ENCODE assay signal across 16 cellular contexts in genomic region chr17:16472539-16472938, GRCh38. TPM values are rescaled to one million over a fixed set of nuclear protein-coding genes. Genes with fewer than 3 reads are reported as not detected.
A peak's percentile ranks its signal among the peaks of the same experiment; 100 is the strongest.
DNase-seq lines count a peak whose midpoint lies in the region; ATAC-seq, FAIRE-seq and TF ChIP-seq lines count a peak whose summit lies in the region.
"Had no signal": no experiment of that assay in that cellular context is flagged by ENCODE, and none has a peak within 500 bp of the region (broad histone marks: within the 10 kb centered on the region; RNA-seq: fewer than 3 reads in every experiment).

No MANE protein-coding gene starts in this region.

- no peak overlapping the region for H2AFZ ChIP-seq in mesenchymal stem cell (ENCODE audit: low read depth, low read length)

- peak; percentile 82 for DNase-seq in A673 (ENCODE audit: low spot score)
- no peak for DNase-seq in SK-N-MC (ENCODE audit: low read depth, low spot score)
- no peak for DNase-seq in mesenchymal stem cell
- no peak for DNase-seq in frontal cortex (ENCODE audit: low spot score in 2 of 2)
- no peak for DNase-seq in naive thymus-derived CD4-positive, alpha-beta T cell
- no peak for DNase-seq in right cardiac atrium
- DNase-seq: 8988T; Calu3; CD8-positive, alpha-beta T cell; DMS79 treated with DMSO at 0.1 percent for 48 hours; GF-D8 had no signal

- H3K36me3 Mint-ChIP-seq in naive thymus-derived CD4-positive, alpha-beta T cell = peaks cover 0 to 8% (median 0%) of the 10 kb centered on the region in 5 donors
- H3K36me3 Mint-ChIP-seq: CD8-positive, alpha-beta T cell had no signal

- intact Hi-C loops in A673 (cut with micrococcal nuclease; ENCODE audit: unreplicated experiment) (no loop called here), right cardiac atrium (cut with DNase I) (no loop called here)
- intact Hi-C loops in naive thymus-derived CD4-positive, alpha-beta T cell (cut with micrococcal nuclease) = no loop called here

- FAIRE-seq in frontal cortex (lab: Jason Lieb, UNC) = no peak

- peaks cover 0 to 4% (median 0%) of the 10 kb centered on the region in 7 donors for H3K4me1 Mint-ChIP-seq in naive thymus-derived CD4-positive, alpha-beta T cell
- H3K4me1 Mint-ChIP-seq: B cell had no signal

- no peaks in the 10 kb centered on the region for H3K36me3 ChIP-seq in A673 (ENCODE audit: insufficient read depth, low read length, poor library complexity, severe bottlenecking)
- no peaks in the 10 kb centered on the region for H3K36me3 ChIP-seq in SK-N-MC (ENCODE audit: insufficient read depth, low read length)
- no peaks in the 10 kb centered on the region for H3K36me3 ChIP-seq in mesenchymal stem cell (ENCODE audit: control insufficient read depth in 1 of 2, insufficient read depth in 2 of 2, low read depth in 1 of 2, low read length in 2 of 2)
- no peaks in the 10 kb centered on the region for H3K36me3 ChIP-seq in skeletal muscle satellite cell (ENCODE audit: insufficient read depth, low read length)
- no peaks in the 10 kb centered on the region for H3K36me3 ChIP-seq in naive thymus-derived CD4-positive, alpha-beta T cell (ENCODE audit: control insufficient read depth in 2 of 3, insufficient read depth in 3 of 3, low read length in 3 of 3)
- H3K36me3 ChIP-seq: HAP-1 had no signal

- H3K4ac ChIP-seq in mesenchymal stem cell (ENCODE audit: low read depth in 1 of 2, low read length in 2 of 2) = no peak overlapping the region

- H2BK120ac ChIP-seq in mesenchymal stem cell (ENCODE audit: low read depth, low read length) = no peak overlapping the region

- no peak overlapping the region for H3K23ac ChIP-seq in mesenchymal stem cell (ENCODE audit: low read length in 2 of 2)

- H2BK12ac ChIP-seq in mesenchymal stem cell (ENCODE audit: low read length in 2 of 2) = no peak overlapping the region

- H2BK15ac ChIP-seq in mesenchymal stem cell (ENCODE audit: low read depth, poor library complexity, severe bottlenecking) = no peak overlapping the region

- H3K27ac ChIP-seq in A673 (ENCODE audit: low read depth, low read length, poor library complexity, severe bottlenecking) (no peak overlapping the region), SK-N-MC (peak overlapping the region; percentile 75), mesenchymal stem cell (ENCODE audit: low read length, poor library complexity, severe bottlenecking) (no peak overlapping the region), right cardiac atrium (ENCODE audit: low read length) (no peak overlapping the region)
- no peak overlapping the region for H3K27ac ChIP-seq in naive thymus-derived CD4-positive, alpha-beta T cell (ENCODE audit: low read depth, low read length)
- H3K27ac ChIP-seq: BLaER1 treated with 17β-estradiol and CSF1 and Interleukin-3, amounts not matched to agents 10 nM and 100 nM had no signal

- H3K18ac ChIP-seq in mesenchymal stem cell (ENCODE audit: low read depth in 1 of 2, low read length in 2 of 2) = no peak overlapping the region

- no peak overlapping the region for H3K9ac ChIP-seq in SK-N-MC (ENCODE audit: insufficient read length)
- H3K9ac ChIP-seq in mesenchymal stem cell (ENCODE audit: low read length) = peak overlapping the region; percentile 9
- no peak overlapping the region for H3K9ac ChIP-seq in skeletal muscle satellite cell (ENCODE audit: low read depth, low read length)
- H3K9ac ChIP-seq: BLaER1 treated with 17β-estradiol and CSF1 and Interleukin-3, amounts not matched to agents 10 nM and 100 nM had no signal

- H3K4me3 Mint-ChIP-seq in naive thymus-derived CD4-positive, alpha-beta T cell = no peak overlapping the region
- H3K4me3 Mint-ChIP-seq: B cell; CD8-positive, alpha-beta T cell had no signal

- no peak overlapping the region for H2BK5ac ChIP-seq in mesenchymal stem cell (ENCODE audit: low read depth, low read length, poor library complexity, severe bottlenecking)

- no peak overlapping the region for H3K27ac Mint-ChIP-seq in naive thymus-derived CD4-positive, alpha-beta T cell
- H3K27ac Mint-ChIP-seq: B cell; CD8-positive, alpha-beta T cell had no signal

- H3K9me3 ChIP-seq in A673 (ENCODE audit: low read depth, low read length, poor library complexity, severe bottlenecking) (no peaks in the 10 kb centered on the region), SK-N-MC (ENCODE audit: low read depth, low read length) (no peaks in the 10 kb centered on the region), mesenchymal stem cell (ENCODE audit: control insufficient read depth, low read length) (no peaks in the 10 kb centered on the region), skeletal muscle satellite cell (replicated peaks; ENCODE audit: low read length) (no peaks in the 10 kb centered on the region), right cardiac atrium (ENCODE audit: control insufficient read depth, low read length) (no peaks in the 10 kb centered on the region)
- H3K9me3 ChIP-seq in naive thymus-derived CD4-positive, alpha-beta T cell (ENCODE audit: control insufficient read depth in 2 of 3, low read length in 3 of 3) = no peaks in the 10 kb centered on the region
- H3K9me3 ChIP-seq: BLaER1 treated with 17β-estradiol and CSF1 and Interleukin-3, amounts not matched to agents 10 nM and 100 nM; HAP-1 had no signal

- no peaks in the 10 kb centered on the region for H3K79me1 ChIP-seq in mesenchymal stem cell (replicated peaks; ENCODE audit: low read length, poor library complexity, severe bottlenecking)

- H4K91ac ChIP-seq in mesenchymal stem cell (ENCODE audit: low read length) = no peak overlapping the region

- H3K9me3 Mint-ChIP-seq in naive thymus-derived CD4-positive, alpha-beta T cell = no peaks in the 10 kb centered on the region
- H3K9me3 Mint-ChIP-seq: CD8-positive, alpha-beta T cell had no signal

- 81% methylated on average over 5 of the region's 6 CpGs for WGBS in mesenchymal stem cell
- 62% methylated on average over 6 of the region's 6 CpGs for WGBS in right cardiac atrium

- no peak overlapping the region for H2AK5ac ChIP-seq in mesenchymal stem cell (ENCODE audit: low read length, severe bottlenecking)

- H3K4me3 ChIP-seq in A673 (ENCODE audit: low read depth, low read length, poor library complexity, severe bottlenecking) (no peak overlapping the region), SK-N-MC (peak overlapping the region; percentile 64), mesenchymal stem cell (ENCODE audit: insufficient read depth in 1 of 2, low read depth in 1 of 2, low read length in 2 of 2) (no peak overlapping the region), skeletal muscle satellite cell (ENCODE audit: low read length) (no peak overlapping the region), right cardiac atrium (ENCODE audit: low read length) (no peak overlapping the region)
- H3K4me3 ChIP-seq in naive thymus-derived CD4-positive, alpha-beta T cell (ENCODE audit: low read length) = no peak overlapping the region
- H3K4me3 ChIP-seq: BLaER1 treated with 17β-estradiol and CSF1 and Interleukin-3, amounts not matched to agents 10 nM and 100 nM; HAP-1 had no signal

- TF ChIP-seq CTCF in A673 (conservative IDR thresholded peaks at IDR 0.05; ENCODE audit: low read depth, low read length) = no peak

- H3K27me3 Mint-ChIP-seq in naive thymus-derived CD4-positive, alpha-beta T cell = no peaks in the 10 kb centered on the region
- H3K27me3 Mint-ChIP-seq: B cell had no signal

- H3K14ac ChIP-seq in mesenchymal stem cell (ENCODE audit: low read length in 2 of 2) = no peak overlapping the region

- no peak overlapping the region for H3K4me2 ChIP-seq in mesenchymal stem cell (ENCODE audit: low read length, poor library complexity, severe bottlenecking)
- peak overlapping the region; percentile 8 for H3K4me2 ChIP-seq in skeletal muscle satellite cell (ENCODE audit: low read length)
- H3K4me2 ChIP-seq: BLaER1 treated with 17β-estradiol and CSF1 and Interleukin-3, amounts not matched to agents 10 nM and 100 nM had no signal

- BruUV-seq in A673 (replicated peaks; lab: Mats Ljungman, UMichigan) = TSS peak; percentile 25

- H3K27me3 ChIP-seq in A673 (replicated peaks; ENCODE audit: insufficient read depth, low read depth, low read length, poor library complexity) (no peaks in the 10 kb centered on the region), mesenchymal stem cell (ENCODE audit: control insufficient read depth in 1 of 2, insufficient read depth in 1 of 2, low read length in 2 of 2) (peaks cover 0 to 13% of the 10 kb centered on the region in 2 experiments), skeletal muscle satellite cell (ENCODE audit: control insufficient read depth, insufficient read depth, low read length) (peaks cover 28% of the 10 kb centered on the region), right cardiac atrium (ENCODE audit: control insufficient read depth, insufficient read depth) (no peaks in the 10 kb centered on the region)
- H3K27me3 ChIP-seq in naive thymus-derived CD4-positive, alpha-beta T cell (ENCODE audit: control insufficient read depth in 2 of 2, insufficient read depth in 2 of 2, low read length in 2 of 2) = no peaks in the 10 kb centered on the region
- H3K27me3 ChIP-seq: BLaER1 treated with 17β-estradiol and CSF1 and Interleukin-3, amounts not matched to agents 10 nM and 100 nM had no signal

- POLR2A ChIA-PET in A673 (lab: Charles Lee; ENCODE audit: low non-redundant PET) = no interaction called here
- POLR2A ChIA-PET in naive thymus-derived CD4-positive, alpha-beta T cell (lab: Charles Lee) = no interaction called here

- no peak for ATAC-seq in naive thymus-derived CD4-positive, alpha-beta T cell
- no peak for ATAC-seq in right cardiac atrium
- ATAC-seq: CD8-positive, alpha-beta T cell had no signal

- CTCF ChIA-PET in A673 (lab: Charles Lee) = no interaction called here
- CTCF ChIA-PET in naive thymus-derived CD4-positive, alpha-beta T cell (lab: Charles Lee) = no interaction called here

- no peak overlapping the region for H4K8ac ChIP-seq in mesenchymal stem cell (ENCODE audit: low read length)

- peaks cover 39% of the 10 kb centered on the region for H3K4me1 ChIP-seq in A673 (ENCODE audit: insufficient read depth, low read length, poor library complexity, severe bottlenecking)
- peaks cover 14% of the 10 kb centered on the region for H3K4me1 ChIP-seq in mesenchymal stem cell (ENCODE audit: control insufficient read depth, insufficient read depth, low read depth, low read length)
- H3K4me1 ChIP-seq in skeletal muscle satellite cell (ENCODE audit: control insufficient read depth, insufficient read depth, low read length) = peaks cover 14% of the 10 kb centered on the region
- H3K4me1 ChIP-seq in naive thymus-derived CD4-positive, alpha-beta T cell (ENCODE audit: control insufficient read depth in 2 of 2, insufficient read depth in 2 of 2, low read length in 2 of 2) = no peaks in the 10 kb centered on the region
- peaks cover 5% of the 10 kb centered on the region for H3K4me1 ChIP-seq in right cardiac atrium (ENCODE audit: control insufficient read depth, insufficient read depth, low read length)
- H3K4me1 ChIP-seq: HAP-1 had no signal

RNA-seq across cellular contexts. Expression of gene LRRC75A, which starts 19.5 kb away (rescaled TPM):
- 2.8 and 3.6 TPM in 2 replicates for total RNA-seq in A673 (2021)
- 0.44 TPM for polyA plus RNA-seq in mesenchymal stem cell (2013, experiment 1 of 2)
- polyA plus RNA-seq in mesenchymal stem cell (2013, experiment 2 of 2) = 0.48 TPM
- 0.51 and 0.87 TPM in 2 replicates for total RNA-seq in skeletal muscle satellite cell (2012; rRNA removed)
- total RNA-seq in frontal cortex = 3.3 TPM
- 1 to 10 TPM in 4 of 5 experiments, under 1 TPM in 1; 0.92 to 5.2 (median 3.8) TPM for total RNA-seq in naive thymus-derived CD4-positive, alpha-beta T cell
- polyA plus RNA-seq in naive thymus-derived CD4-positive, alpha-beta T cell = 1 to 10 TPM; 1.7 to 2.6 TPM
- total RNA-seq in right cardiac atrium = 1 to 10 TPM in 3 of 4 donors, under 1 TPM in 1; 0.97 to 1.3 (median 1.2) TPM
- 0.63 TPM for polyA plus RNA-seq in right cardiac atrium

RNA-seq across cellular contexts. Expression of gene TRPV2, which starts 57.2 kb away (rescaled TPM):
- total RNA-seq in A673 (2021) (not detected in 2 replicates), frontal cortex (2.4 TPM), right cardiac atrium (10 to 100 TPM in 3 of 4 donors, 1 to 10 TPM in 1; 7.1 to 19.6 (median 10.7) TPM)
- polyA plus RNA-seq in mesenchymal stem cell (2013, experiment 1 of 2) = 116 TPM
- polyA plus RNA-seq in mesenchymal stem cell (2013, experiment 2 of 2) = 113 TPM
- total RNA-seq in skeletal muscle satellite cell (2012; rRNA removed) = 59.8 and 117 TPM in 2 replicates
- 100 to 1,000 TPM in 1 of 5 experiments, 10 to 100 TPM in 4; 66.8 to 141 (median 80.0) TPM for total RNA-seq in naive thymus-derived CD4-positive, alpha-beta T cell
- polyA plus RNA-seq in naive thymus-derived CD4-positive, alpha-beta T cell = 100 to 1,000 TPM in 1 of 2 donors, 10 to 100 TPM in 1; 78.7 to 104 TPM
- 5.2 TPM for polyA plus RNA-seq in right cardiac atrium
- total RNA-seq: HT-29 had no signal
